8 cellular contexts compared by ENCODE assay signal in the genomic region with DNA sequence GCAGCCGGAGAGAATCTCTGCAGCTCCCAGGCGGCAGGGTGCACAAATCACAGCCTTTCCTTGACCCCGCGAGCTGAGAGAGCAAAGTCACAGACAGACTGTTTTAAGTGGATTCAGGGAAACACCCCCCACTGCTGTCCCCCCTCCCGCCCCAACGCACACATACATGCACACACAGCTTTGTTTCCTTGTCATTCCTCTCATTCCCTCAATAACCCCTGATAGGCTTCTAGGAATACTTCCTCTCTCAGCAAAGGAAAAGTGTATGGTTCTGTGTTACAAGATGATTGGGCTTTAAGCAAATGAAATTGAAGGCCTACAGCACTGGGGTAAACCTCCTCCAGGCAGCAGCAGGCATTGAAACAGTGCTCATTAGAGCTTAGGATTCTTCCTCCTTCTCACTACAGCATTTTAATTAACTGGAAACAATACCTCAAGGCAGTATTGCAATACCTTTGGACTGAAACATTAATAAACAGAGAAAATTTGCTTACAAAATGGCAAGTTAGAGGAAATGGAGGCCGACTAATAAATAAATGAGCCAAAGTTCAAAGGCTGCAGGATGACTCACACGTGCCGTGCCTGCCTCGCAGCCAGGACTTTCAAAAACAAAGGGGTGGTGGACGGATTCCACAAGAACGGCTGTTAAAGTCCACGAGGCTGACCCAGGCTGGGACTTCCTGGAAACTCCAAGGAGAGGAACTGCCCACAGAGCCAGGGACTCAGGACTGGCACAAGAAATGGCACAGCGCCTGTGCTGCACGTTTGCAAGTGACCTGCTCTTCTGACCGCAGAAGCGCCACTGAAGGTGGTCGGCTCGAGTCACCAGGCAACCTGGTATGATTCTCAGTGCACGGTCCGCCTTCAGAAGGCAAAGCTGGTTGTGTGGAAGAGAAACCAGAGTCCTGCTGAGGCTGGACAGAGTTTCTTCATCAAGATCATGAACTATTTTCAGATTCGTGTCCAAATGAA.
DNase-seq lines count a peak whose midpoint lies in the region; ATAC-seq and TF ChIP-seq lines count a peak whose summit lies in the region.
"Had no signal": no experiment of that assay in that cellular context is flagged by ENCODE, and none has a peak within 500 bp of the region (broad histone marks: within the 10 kb centered on the region; RNA-seq: fewer than 3 reads in every experiment).

No MANE protein-coding gene starts in this region.

- DNase-seq in HK-2 (ENCODE audit: unreplicated experiment) (peak; percentile 31), germinal center (ENCODE audit: low spot score) (peak; percentile 40), KBM-7 (no peak), DMS114 treated with DMSO at 0.1 percent for 48 hours (lab: John Stamatoyannopoulos, UW; ENCODE audit: unreplicated experiment) (no peak)

- H3K27me3 ChIP-seq in rectal smooth muscle tissue (ENCODE audit: control insufficient read depth, insufficient read depth, low read length), result no peaks in the 10 kb centered on the region

- no peaks in the 10 kb centered on the region for H3K36me3 ChIP-seq in rectal smooth muscle tissue (ENCODE audit: control insufficient read depth, insufficient read depth, low read length)

- in situ Hi-C loops in KBM-7 (cut with MboI; ENCODE audit: low pct_unique_long_range_greater_than_20kb, low sequenced_read_pairs), result no loop called here

- H3K4me1 ChIP-seq in rectal smooth muscle tissue (ENCODE audit: control insufficient read depth, insufficient read depth, low read length), result no peaks in the 10 kb centered on the region

- H3K27ac ChIP-seq in VCaP (peak overlapping the region; percentile 90), rectal smooth muscle tissue (ENCODE audit: low read depth, low read length) (no peak overlapping the region)
- H3K27ac ChIP-seq: SK-N-MC had no signal

- no peak for ATAC-seq in GM18909 (IDR thresholded peaks at IDR 0.05; ENCODE audit: poor library complexity, unreplicated experiment)

- peak overlapping the region; percentile 42 for H3K4me3 ChIP-seq in rectal smooth muscle tissue (ENCODE audit: low read length)
- H3K4me3 ChIP-seq: SK-N-MC had no signal

- peak; percentile 11; the same call in 1 of the 2 replicates for TF ChIP-seq CTCF in VCaP (conservative IDR thresholded peaks at IDR 0.05)

- no peak overlapping the region for H3K9ac ChIP-seq in rectal smooth muscle tissue (ENCODE audit: low read length)

Comparison
In these comparisons a context has a peak if more than half of its experiments do, and no peak if none do; other contexts are left out.
1. DNase-seq: peak in HK-2 (single experiment) and germinal center (single experiment); none in KBM-7 (single experiment) and DMS114 treated with DMSO at 0.1 percent for 48 hours (single experiment).